In the genomic region with DNA sequence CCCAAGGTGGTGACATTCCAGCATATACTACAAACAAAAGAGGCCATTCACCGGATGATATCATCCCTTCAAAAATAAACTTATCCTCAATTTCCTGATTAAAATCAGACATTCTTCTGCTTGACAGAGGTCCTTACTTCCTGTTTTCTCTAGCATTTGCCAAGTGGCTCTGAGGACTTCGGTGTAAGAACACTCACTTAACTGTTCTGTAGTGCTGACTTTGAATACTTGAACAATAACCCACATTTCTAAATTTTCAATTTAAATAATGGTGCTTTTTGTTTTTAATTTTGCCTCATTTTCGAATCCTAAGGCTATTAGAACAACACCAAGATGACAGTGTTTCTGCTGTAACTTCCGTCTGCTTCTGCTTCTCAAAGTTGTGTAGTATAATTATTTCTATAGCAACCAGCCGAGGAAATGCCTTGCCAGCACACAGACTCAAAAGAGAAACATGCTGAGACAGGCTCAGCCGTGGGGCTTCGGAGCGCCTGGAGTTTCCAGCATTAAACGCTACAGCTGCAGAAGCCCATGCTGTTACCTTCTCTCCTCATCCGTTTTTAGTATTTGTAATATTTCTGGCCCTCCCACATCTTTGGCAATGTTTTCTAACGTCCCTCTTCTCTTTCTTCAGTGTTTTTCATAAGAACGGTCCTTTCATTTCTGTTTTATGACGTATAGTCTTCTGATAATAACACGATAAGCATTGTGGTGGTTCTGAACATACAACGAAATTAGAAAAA, we compare ENCODE assay signal across 8 cellular contexts.
DNase-seq lines count a peak whose midpoint lies in the region; ATAC-seq and TF ChIP-seq lines count a peak whose summit lies in the region.

No MANE protein-coding gene starts in this region.

- H3K27ac Mint-ChIP-seq in central memory CD8-positive, alpha-beta T cell (ENCODE audit: low read depth) = peak overlapping the region; percentile 95

- peak overlapping the region; percentile 81 for H3K4me3 Mint-ChIP-seq in central memory CD8-positive, alpha-beta T cell

- in situ Hi-C loops in GM13976 (cut with MboI; ENCODE audit: low sequenced_read_pairs, unreplicated experiment) = no loop called here

- peak; percentile 92 for ATAC-seq in HG02759 (IDR thresholded peaks at IDR 0.05; ENCODE audit: unreplicated experiment)
- peak; percentile 95 for ATAC-seq in central memory CD8-positive, alpha-beta T cell (replicated peaks; ENCODE audit: extremely low read depth, poor library complexity, severe bottlenecking)

- DNase-seq in GM13976 (ENCODE audit: low spot score) (peak; percentile 41), NCI-H2029 (lab: John Stamatoyannopoulos, UW) (peak; percentile 37), kidney glomerular epithelial cell (lab: John Stamatoyannopoulos, UW) (peak; percentile 86), cerebellar nuclear complex (lab: John Stamatoyannopoulos, UW) (no peak)
- DNase-seq in activated CD4-positive, CD25-positive, alpha-beta regulatory T cell (lab: John Stamatoyannopoulos, UW) = peak; percentile 8 to 18 (median 9)
- peak; percentile 53 to 74 for DNase-seq in central memory CD8-positive, alpha-beta T cell (ENCODE audit: low spot score in 2 of 2)
- peak; percentile 65 for DNase-seq in stimulated activated CD4-positive, alpha-beta T cell treated with anti-CD3 and anti-CD28 coated beads, Interleukin-15, amount 100 ng/mL, for 24 hours

- H3K9me3 Mint-ChIP-seq in central memory CD8-positive, alpha-beta T cell = no peaks in the 10 kb centered on the region

- H3K4me1 Mint-ChIP-seq in central memory CD8-positive, alpha-beta T cell = peaks cover 20% of the 10 kb centered on the region

- peaks cover 5% of the 10 kb centered on the region for H3K36me3 Mint-ChIP-seq in central memory CD8-positive, alpha-beta T cell (ENCODE audit: insufficient read depth)

- H3K27me3 Mint-ChIP-seq in central memory CD8-positive, alpha-beta T cell = no peaks in the 10 kb centered on the region

- no peak for TF ChIP-seq CTCF in GM13976 (IDR thresholded peaks at IDR 0.05; ENCODE audit: borderline replicate concordance, control extremely low read depth, extremely low read depth, insufficient read depth, missing control alignments)

Comparison
In these comparisons a context has a peak if more than half of its experiments do, and no peak if none do; other contexts are left out.
1. DNase-seq: peak in GM13976 (single experiment), NCI-H2029 (single experiment), activated CD4-positive, CD25-positive, alpha-beta regulatory T cell (4 of 4), central memory CD8-positive, alpha-beta T cell (2 of 2), kidney glomerular epithelial cell (single experiment) and stimulated activated CD4-positive, alpha-beta T cell treated with anti-CD3 and anti-CD28 coated beads, Interleukin-15, amount 100 ng/mL, for 24 hours (single experiment); none in cerebellar nuclear complex (0 of 2).